1 cellular context compared by ENCODE assay signal in genomic region chr12:124910561-124911478, GRCh38.
TF ChIP-seq lines count a peak whose summit lies in the region.

No MANE protein-coding gene starts in this region.

TF ChIP-seq in HepG2, 621 proteins besides CTCF, POLR2A, EP300 and RAD21 (continued from another document):
- TF ChIP-seq ZKSCAN8 (CRISPR knock-in tag; IDR thresholded peaks at IDR 0.05; ENCODE audit: borderline replicate concordance) (0 out of 2 replicates have a peak, but pooled peaks have one; percentile 1), SIN3B (IDR thresholded peaks at IDR 0.05; ENCODE audit: low read length) (no peak), ESRRA (CRISPR knock-in tag; IDR thresholded peaks at IDR 0.05; ENCODE audit: low read depth) (no peak)
- TF ChIP-seq, protein P1, sequence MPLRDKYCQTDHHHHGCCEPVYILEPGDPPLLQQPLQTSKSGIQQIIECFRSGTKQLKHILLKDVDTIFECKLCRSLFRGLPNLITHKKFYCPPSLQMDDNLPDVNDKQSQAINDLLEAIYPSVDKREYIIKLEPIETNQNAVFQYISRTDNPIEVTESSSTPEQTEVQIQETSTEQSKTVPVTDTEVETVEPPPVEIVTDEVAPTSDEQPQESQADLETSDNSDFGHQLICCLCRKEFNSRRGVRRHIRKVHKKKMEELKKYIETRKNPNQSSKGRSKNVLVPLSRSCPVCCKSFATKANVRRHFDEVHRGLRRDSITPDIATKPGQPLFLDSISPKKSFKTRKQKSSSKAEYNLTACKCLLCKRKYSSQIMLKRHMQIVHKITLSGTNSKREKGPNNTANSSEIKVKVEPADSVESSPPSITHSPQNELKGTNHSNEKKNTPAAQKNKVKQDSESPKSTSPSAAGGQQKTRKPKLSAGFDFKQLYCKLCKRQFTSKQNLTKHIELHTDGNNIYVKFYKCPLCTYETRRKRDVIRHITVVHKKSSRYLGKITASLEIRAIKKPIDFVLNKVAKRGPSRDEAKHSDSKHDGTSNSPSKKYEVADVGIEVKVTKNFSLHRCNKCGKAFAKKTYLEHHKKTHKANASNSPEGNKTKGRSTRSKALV (CRISPR knock-in tag; IDR thresholded peaks at IDR 0.05), result 0 out of 2 replicates have a peak, but pooled peaks have one; percentile 39
TF ChIP-seq in HepG2: peak in this region for 37.
